In the genomic region with DNA sequence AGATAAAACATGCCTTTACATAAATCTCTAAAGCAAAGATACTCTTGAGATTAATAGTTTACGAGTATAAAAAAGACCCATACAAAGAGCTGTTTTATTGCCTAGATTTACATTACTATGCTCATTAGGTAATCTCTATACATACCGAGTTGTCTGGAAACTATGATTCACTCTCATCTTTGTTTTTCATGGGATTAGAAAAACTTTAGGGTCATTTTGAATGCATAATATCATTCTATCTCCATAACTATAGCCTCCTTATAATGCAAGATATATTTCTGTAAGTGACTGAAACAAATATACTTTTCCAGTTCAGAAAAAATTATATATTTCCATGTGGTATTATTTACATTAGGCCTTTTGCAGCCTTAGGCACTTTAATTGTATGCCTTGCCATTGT, we compare ENCODE assay signal across 34 cellular contexts.
DNase-seq lines count a peak whose midpoint lies in the region; ATAC-seq, FAIRE-seq and TF ChIP-seq lines count a peak whose summit lies in the region.
"Had no signal": no experiment of that assay in that cellular context is flagged by ENCODE, and none has a peak within 500 bp of the region (broad histone marks: within the 10 kb centered on the region; RNA-seq: fewer than 3 reads in every experiment).

No MANE protein-coding gene starts in this region.

- H3K36me3 ChIP-seq in RWPE2 (ENCODE audit: low read depth): no peaks in the 10 kb centered on the region
- H3K36me3 ChIP-seq: BE2C; BLaER1; BLaER1 treated with 17β-estradiol and CSF1 and Interleukin-3, amounts not matched to agents 10 nM and 100 nM had no signal

- TF ChIP-seq CTCF in D721Med (IDR thresholded peaks at IDR 0.05; ENCODE audit: insufficient read depth, missing control alignments) (no peak), RWPE2 (IDR thresholded peaks at IDR 0.05; ENCODE audit: poor library complexity, severe bottlenecking) (no peak), osteocyte (IDR thresholded peaks at IDR 0.05) (no peak)

- peak; percentile 21 for FAIRE-seq in D721Med (lab: Jason Lieb, UNC)
- FAIRE-seq: A204.1, A549 had no signal

- H3K27me3 Mint-ChIP-seq in osteocyte (ENCODE audit: unreplicated experiment): no peaks in the 10 kb centered on the region
- H3K27me3 Mint-ChIP-seq in stimulated activated naive B cell treated with anti-CD40 and anti-IgM and Interleukin-4, amounts not matched to agents 10 μg/mL and 1 μg/mL and 100 μg/mL, for 72 hours: no peaks in the 10 kb centered on the region
- H3K27me3 Mint-ChIP-seq: B cell; CD4-positive, alpha-beta memory T cell; CD4-positive, alpha-beta T cell; CD4-positive, CD25-positive, alpha-beta regulatory T cell had no signal

- H3K9me3 ChIP-seq in RWPE2 (ENCODE audit: severe bottlenecking): peaks cover 3% of the 10 kb centered on the region
- H3K9me3 ChIP-seq: BE2C, Caco-2 had no signal

- no peaks in the 10 kb centered on the region for H3K4me1 ChIP-seq in RWPE2 (ENCODE audit: insufficient read depth, poor library complexity, severe bottlenecking)
- H3K4me1 ChIP-seq: A549; BE2C; BLaER1; BLaER1 treated with 17β-estradiol and CSF1 and Interleukin-3, amounts not matched to agents 10 nM and 100 nM; Caco-2 had no signal

- no peak for DNase-seq in D721Med (ENCODE audit: insufficient read length, low spot score)
- no peak for DNase-seq in RWPE2 (ENCODE audit: low spot score)
- no peak for DNase-seq in osteocyte (ENCODE audit: extremely low spot score, unreplicated experiment)
- DNase-seq in HCEC 1CT: no peak
- DNase-seq in stimulated activated naive B cell treated with anti-CD40 and anti-IgM and Interleukin-4, amounts not matched to agents 10 μg/mL and 1 μg/mL and 100 μg/mL, for 72 hours: no peak
- no peak for DNase-seq in stimulated activated CD4-positive, alpha-beta T cell treated with anti-CD3 and anti-CD28 coated beads, Interleukin-12 subunit alpha, Interleukin-12 subunit beta, amount 100 ng/mL, for 4 hours
- DNase-seq: 8988T; ACHN; AML-193; BE2C; C1 segment of cervical spinal cord; Caco-2; Calu3; CD4-positive, alpha-beta memory T cell; CD4-positive, alpha-beta T cell; CD4-positive, CD25-positive, alpha-beta regulatory T cell; CD8-positive, alpha-beta memory T cell; CD8-positive, alpha-beta T cell; COR-L47; DMS 273 treated with DMSO at 0.1 percent for 48 hours; DMS153; DMS53; DMS79; DMS79 treated with DMSO at 0.1 percent for 48 hours; DND-41; EL had no signal

- peak overlapping the region; percentile 42 for H3K27ac Mint-ChIP-seq in osteocyte (ENCODE audit: unreplicated experiment)
- H3K27ac Mint-ChIP-seq in stimulated activated naive B cell treated with anti-CD40 and anti-IgM and Interleukin-4, amounts not matched to agents 10 μg/mL and 1 μg/mL and 100 μg/mL, for 72 hours: no peak overlapping the region
- H3K27ac Mint-ChIP-seq: B cell; CD14-positive monocyte; CD4-positive, alpha-beta memory T cell; CD4-positive, alpha-beta T cell; CD4-positive, CD25-positive, alpha-beta regulatory T cell; CD8-positive, alpha-beta memory T cell; CD8-positive, alpha-beta T cell had no signal

- H3K27me3 ChIP-seq in RWPE2 (ENCODE audit: insufficient read depth, poor library complexity, severe bottlenecking): no peaks in the 10 kb centered on the region
- H3K27me3 ChIP-seq: BE2C; BLaER1; BLaER1 treated with 17β-estradiol and CSF1 and Interleukin-3, amounts not matched to agents 10 nM and 100 nM had no signal

- H3K9me3 Mint-ChIP-seq in osteocyte (ENCODE audit: unreplicated experiment): peaks cover 11% of the 10 kb centered on the region
- peaks cover 6 to 8% of the 10 kb centered on the region in 2 donors for H3K9me3 Mint-ChIP-seq in stimulated activated naive B cell treated with anti-CD40 and anti-IgM and Interleukin-4, amounts not matched to agents 10 μg/mL and 1 μg/mL and 100 μg/mL, for 72 hours

- H3K4me3 ChIP-seq in RWPE2 (ENCODE audit: severe bottlenecking): no peak overlapping the region
- H3K4me3 ChIP-seq: A549; BLaER1; BLaER1 treated with 17β-estradiol and CSF1 and Interleukin-3, amounts not matched to agents 10 nM and 100 nM had no signal

- H3K36me3 Mint-ChIP-seq in osteocyte (ENCODE audit: unreplicated experiment): peaks cover 5% of the 10 kb centered on the region
- H3K36me3 Mint-ChIP-seq in stimulated activated naive B cell treated with anti-CD40 and anti-IgM and Interleukin-4, amounts not matched to agents 10 μg/mL and 1 μg/mL and 100 μg/mL, for 72 hours: no peaks in the 10 kb centered on the region
- H3K36me3 Mint-ChIP-seq: CD14-positive monocyte; CD4-positive, alpha-beta memory T cell; CD4-positive, CD25-positive, alpha-beta regulatory T cell; CD8-positive, alpha-beta memory T cell; CD8-positive, alpha-beta T cell had no signal

- peak; percentile 49; the same call in 1 of the 3 replicates for ATAC-seq in RWPE2 (ENCODE audit: low read depth)
- no peak for ATAC-seq in stimulated activated naive B cell treated with anti-CD40 and anti-IgM and Interleukin-4, amounts not matched to agents 10 μg/mL and 1 μg/mL and 100 μg/mL, for 72 hours (replicated peaks)
- ATAC-seq: A549; CD8-positive, alpha-beta T cell had no signal

- no peak overlapping the region for H3K4me3 Mint-ChIP-seq in osteocyte (ENCODE audit: unreplicated experiment)
- H3K4me3 Mint-ChIP-seq in stimulated activated naive B cell treated with anti-CD40 and anti-IgM and Interleukin-4, amounts not matched to agents 10 μg/mL and 1 μg/mL and 100 μg/mL, for 72 hours: no peak overlapping the region
- H3K4me3 Mint-ChIP-seq: B cell; CD14-positive monocyte; CD4-positive, alpha-beta memory T cell; CD4-positive, alpha-beta T cell; CD4-positive, CD25-positive, alpha-beta regulatory T cell; CD8-positive, alpha-beta memory T cell; CD8-positive, alpha-beta T cell had no signal

- H3K4me1 Mint-ChIP-seq in osteocyte (ENCODE audit: unreplicated experiment): peaks cover 34% of the 10 kb centered on the region
- no peaks in the 10 kb centered on the region for H3K4me1 Mint-ChIP-seq in stimulated activated naive B cell treated with anti-CD40 and anti-IgM and Interleukin-4, amounts not matched to agents 10 μg/mL and 1 μg/mL and 100 μg/mL, for 72 hours
- H3K4me1 Mint-ChIP-seq: B cell; CD14-positive monocyte; CD4-positive, alpha-beta memory T cell; CD4-positive, CD25-positive, alpha-beta regulatory T cell; CD8-positive, alpha-beta memory T cell had no signal

- no peak overlapping the region for H3K27ac ChIP-seq in RWPE2 (ENCODE audit: poor library complexity, severe bottlenecking)
- H3K27ac ChIP-seq: 22Rv1; A549; BLaER1; BLaER1 treated with 17β-estradiol and CSF1 and Interleukin-3, amounts not matched to agents 10 nM and 100 nM; C4-2B had no signal
